ENCODE assay signal across 35 cellular contexts in the genomic region with DNA sequence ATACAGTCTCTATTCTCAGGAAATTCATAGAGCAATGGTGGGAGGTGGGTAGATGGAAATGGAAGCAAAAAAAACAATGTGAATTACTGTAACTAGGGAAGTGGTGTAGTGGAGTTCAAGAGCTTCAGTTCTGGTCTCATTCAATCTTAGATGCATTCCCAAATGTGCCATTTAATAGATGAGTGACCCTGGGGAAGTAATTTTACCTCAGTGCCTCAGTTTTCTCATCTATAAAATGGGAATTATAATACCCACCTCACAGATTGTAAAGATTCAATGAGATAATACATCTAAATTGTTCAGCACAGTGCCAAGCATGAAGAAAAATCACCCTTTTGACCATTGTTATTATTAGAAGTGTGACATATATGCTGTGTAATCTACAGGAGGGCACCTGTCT.
DNase-seq lines count a peak whose midpoint lies in the region; ATAC-seq, FAIRE-seq and TF ChIP-seq lines count a peak whose summit lies in the region.
"Had no signal": no experiment of that assay in that cellular context is flagged by ENCODE, and none has a peak within 500 bp of the region (broad histone marks: within the 10 kb centered on the region; RNA-seq: fewer than 3 reads in every experiment).

No MANE protein-coding gene starts in this region.

- DNase-seq in HepG2 (ENCODE audit: low spot score) (no peak), right lobe of liver (no peak), T-helper 17 cell (no peak), K562 (ENCODE audit: extremely low read depth in 1 of 4, low spot score in 3 of 4) (no peak), ovary (no peak)
- no peak for DNase-seq in activated CD4-positive, alpha-beta T cell treated with anti-CD3 and anti-CD28 coated beads, Interleukin-2, amount 50 U/mL, for 48 hours
- DNase-seq: 8988T; ACHN; AML-193; BE2C; C1 segment of cervical spinal cord; Caco-2; Calu3; CD4-positive, alpha-beta memory T cell; CD4-positive, alpha-beta T cell; CD4-positive, CD25-positive, alpha-beta regulatory T cell; CD8-positive, alpha-beta memory T cell; CD8-positive, alpha-beta T cell; COR-L47; DMS 273 treated with DMSO at 0.1 percent for 48 hours; DMS153; DMS53; DMS79; DMS79 treated with DMSO at 0.1 percent for 48 hours; DND-41; EL had no signal

- no peak overlapping the region for H2AFZ ChIP-seq in HepG2 (ENCODE audit: low read length)
- H2AFZ ChIP-seq in K562 (ENCODE audit: low read depth, low read length), result no peak overlapping the region

- peaks cover 9% of the 10 kb centered on the region for H3K27me3 Mint-ChIP-seq in T-helper 17 cell
- H3K27me3 Mint-ChIP-seq: B cell; CD4-positive, alpha-beta T cell; CD4-positive, CD25-positive, alpha-beta regulatory T cell had no signal

- H3K4me3 ChIP-seq in HepG2 (replicated peaks in 1 of 3; ENCODE audit: insufficient read depth in 1 of 3, low read depth in 2 of 3, low read length in 3 of 3) (no peak overlapping the region), right lobe of liver (no peak overlapping the region), K562 (no peak overlapping the region), ovary (no peak overlapping the region)
- H3K4me3 ChIP-seq: A549; BLaER1; BLaER1 treated with 17β-estradiol and CSF1 and Interleukin-3, amounts not matched to agents 10 nM and 100 nM had no signal

- FAIRE-seq in HepG2 (lab: Jason Lieb, UNC) (no peak), K562 (lab: Jason Lieb, UNC) (no peak)
- FAIRE-seq: A204.1, A549, D721Med had no signal

- ATAC-seq in HepG2 (no peak), right lobe of liver (no peak), T-helper 17 cell (no peak), K562 (no peak)
- ATAC-seq: A549; CD8-positive, alpha-beta T cell had no signal

- POLR2A ChIA-PET in HepG2 (lab: Yijun Ruan, JAX), result no interaction called here
- POLR2A ChIA-PET in K562 (lab: Yijun Ruan, JAX), result interaction anchor here (1.0 kb wide), 1 partner anchor 9 kb away, joined by 3 read pairs; no protein-coding TSS in a partner anchor

- H3K79me2 ChIP-seq in HepG2 (ENCODE audit: insufficient read depth, low read length), result no peaks in the 10 kb centered on the region
- H3K79me2 ChIP-seq in K562 (ENCODE audit: control insufficient read depth, insufficient read depth, low read length), result no peaks in the 10 kb centered on the region

- no TSS peak for BruUV-seq in HepG2 (replicated peaks; lab: Mats Ljungman, UMichigan)
- no TSS peak for BruUV-seq in K562 (replicated peaks; lab: Mats Ljungman, UMichigan)

- intact Hi-C loops in HepG2 (cut with micrococcal nuclease; ENCODE audit: unreplicated experiment) (no loop called here), right lobe of liver (cut with DNase I) (loop anchor here in 1 of 2 donors (10.0 kb wide), 1 partner anchor 298 kb away; no protein-coding TSS in a partner anchor), K562 (cut with micrococcal nuclease) (no loop called here), ovary (cut with DNase I) (loop anchor here in 1 of 4 donors (10.0 kb wide), 1 partner anchor 268 kb away; no protein-coding TSS in a partner anchor)

- peaks cover 17% of the 10 kb centered on the region for H3K4me1 ChIP-seq in HepG2 (ENCODE audit: insufficient read depth, low read length)
- H3K4me1 ChIP-seq in right lobe of liver, result no peaks in the 10 kb centered on the region
- H3K4me1 ChIP-seq in K562 (replicated peaks in 1 of 2; ENCODE audit: control insufficient read depth in 2 of 2, insufficient read depth in 2 of 2, low read length in 2 of 2), result no peaks in the 10 kb centered on the region; a peak in 2 of 5 replicates
- peaks cover 2% of the 10 kb centered on the region for H3K4me1 ChIP-seq in ovary (ENCODE audit: insufficient read depth)
- H3K4me1 ChIP-seq: BE2C; BLaER1; BLaER1 treated with 17β-estradiol and CSF1 and Interleukin-3, amounts not matched to agents 10 nM and 100 nM; Caco-2 had no signal

- TF ChIP-seq CTCF in HepG2 (CRISPR knock-in tag; IDR thresholded peaks at IDR 0.05) (no peak), right lobe of liver (IDR thresholded peaks at IDR 0.05) (no peak), K562 (IDR thresholded peaks at IDR 0.05 in 2 of 3, conservative IDR thresholded peaks at IDR 0.05 in 1 of 3; ENCODE audit: insufficient read depth in 2 of 3, low read depth in 1 of 3, low read length in 3 of 3) (no peak), ovary (IDR thresholded peaks at IDR 0.05) (no peak)

- CTCF ChIA-PET in HepG2 (lab: Yijun Ruan, JAX; ENCODE audit: low intra/inter-chr PET ratio, low total read pairs), result no interaction called here
- CTCF ChIA-PET in K562 (lab: Yijun Ruan, JAX; ENCODE audit: low intra/inter-chr PET ratio), result no interaction called here

- H4K20me1 ChIP-seq in HepG2 (ENCODE audit: insufficient read depth, low read length) (no peaks in the 10 kb centered on the region), K562 (replicated peaks; ENCODE audit: control insufficient read depth, insufficient read depth, low read length) (no peaks in the 10 kb centered on the region)
- H4K20me1 ChIP-seq: BLaER1; BLaER1 treated with 17β-estradiol and CSF1 and Interleukin-3, amounts not matched to agents 10 nM and 100 nM had no signal

- no peaks in the 10 kb centered on the region for H3K9me1 ChIP-seq in K562 (ENCODE audit: control insufficient read depth, insufficient read depth, low read length)

- H3K4me2 ChIP-seq in HepG2 (ENCODE audit: low read depth, low read length) (no peak overlapping the region), K562 (ENCODE audit: insufficient read depth, low read length) (no peak overlapping the region)
- H3K4me2 ChIP-seq: A549; BLaER1; BLaER1 treated with 17β-estradiol and CSF1 and Interleukin-3, amounts not matched to agents 10 nM and 100 nM had no signal

- no peak for TF ChIP-seq POLR2A in HepG2 (IDR thresholded peaks at IDR 0.05; ENCODE audit: insufficient read depth in 1 of 2, low read depth in 2 of 2, low read length in 2 of 2)
- TF ChIP-seq POLR2A in right lobe of liver (IDR thresholded peaks at IDR 0.05), result no peak
- no peak for TF ChIP-seq POLR2A in K562 (conservative IDR thresholded peaks at IDR 0.05)
- TF ChIP-seq POLR2A in ovary (IDR thresholded peaks at IDR 0.05), result no peak

- H3K36me3 ChIP-seq in HepG2 (replicated peaks in 1 of 2; ENCODE audit: control insufficient read depth in 1 of 2, insufficient read depth in 2 of 2, low read length in 2 of 2) (no peaks in the 10 kb centered on the region), right lobe of liver (no peaks in the 10 kb centered on the region), K562 (ENCODE audit: control insufficient read depth, insufficient read depth, low read length) (no peaks in the 10 kb centered on the region), ovary (no peaks in the 10 kb centered on the region)
- H3K36me3 ChIP-seq: BE2C; BLaER1; BLaER1 treated with 17β-estradiol and CSF1 and Interleukin-3, amounts not matched to agents 10 nM and 100 nM had no signal

- TF ChIP-seq RAD21 in HepG2 (CRISPR knock-in tag; IDR thresholded peaks at IDR 0.05) (no peak), K562 (CRISPR knock-in tag; conservative IDR thresholded peaks at IDR 0.05 in 1 of 2, IDR thresholded peaks at IDR 0.05 in 1 of 2) (no peak)

- H3K4me1 Mint-ChIP-seq in T-helper 17 cell, result peaks cover 6% of the 10 kb centered on the region
- H3K4me1 Mint-ChIP-seq: B cell; CD14-positive monocyte; CD4-positive, alpha-beta memory T cell; CD4-positive, CD25-positive, alpha-beta regulatory T cell; CD8-positive, alpha-beta memory T cell had no signal

- H3K27ac Mint-ChIP-seq in T-helper 17 cell, result peak overlapping the region; percentile 5
- H3K27ac Mint-ChIP-seq: B cell; CD4-positive, alpha-beta T cell; CD8-positive, alpha-beta T cell had no signal

- no peaks in the 10 kb centered on the region for H3K27me3 ChIP-seq in HepG2 (ENCODE audit: control insufficient read depth in 1 of 2, insufficient read depth in 2 of 2, low read length in 2 of 2)
- no peaks in the 10 kb centered on the region for H3K27me3 ChIP-seq in right lobe of liver
- H3K27me3 ChIP-seq in K562 (ENCODE audit: control insufficient read depth in 2 of 2, insufficient read depth in 2 of 2, low read length in 2 of 2), result no peaks in the 10 kb centered on the region
- H3K27me3 ChIP-seq in ovary, result no peaks in the 10 kb centered on the region
- H3K27me3 ChIP-seq: BE2C; BLaER1; BLaER1 treated with 17β-estradiol and CSF1 and Interleukin-3, amounts not matched to agents 10 nM and 100 nM had no signal

- H3K9me3 ChIP-seq in HepG2 (ENCODE audit: low read length) (peaks cover 9% of the 10 kb centered on the region), right lobe of liver (no peaks in the 10 kb centered on the region), T-helper 17 cell (ENCODE audit: control insufficient read depth, low read length, poor library complexity, severe bottlenecking) (peaks cover 1% of the 10 kb centered on the region), K562 (replicated peaks; ENCODE audit: control insufficient read depth, insufficient read depth, low read depth, low read length) (peaks cover 2% of the 10 kb centered on the region; the same call in 1 of the 2 replicates), ovary (no peaks in the 10 kb centered on the region)
- H3K9me3 ChIP-seq: BE2C had no signal

- H3K9ac ChIP-seq in HepG2 (ENCODE audit: insufficient read depth, low read depth, low read length), result no peak overlapping the region
- no peak overlapping the region for H3K9ac ChIP-seq in K562 (ENCODE audit: insufficient read depth in 1 of 2, low read depth in 2 of 2, low read length in 2 of 2)
- H3K9ac ChIP-seq: BLaER1; BLaER1 treated with 17β-estradiol and CSF1 and Interleukin-3, amounts not matched to agents 10 nM and 100 nM had no signal

- no peak overlapping the region for H3K4me3 Mint-ChIP-seq in T-helper 17 cell
- H3K4me3 Mint-ChIP-seq: B cell; CD14-positive monocyte; CD4-positive, alpha-beta memory T cell; CD4-positive, alpha-beta T cell; CD4-positive, CD25-positive, alpha-beta regulatory T cell; CD8-positive, alpha-beta memory T cell; CD8-positive, alpha-beta T cell had no signal

- H3K27ac ChIP-seq in HepG2 (ENCODE audit: extremely low read length, insufficient read depth, low read length) (no peak overlapping the region), right lobe of liver (no peak overlapping the region), K562 (ENCODE audit: extremely low read depth, low read depth, low read length) (no peak overlapping the region), ovary (no peak overlapping the region)
- H3K27ac ChIP-seq: 22Rv1; A549; BLaER1; BLaER1 treated with 17β-estradiol and CSF1 and Interleukin-3, amounts not matched to agents 10 nM and 100 nM; C4-2B had no signal

- in situ Hi-C loops in HepG2 (cut with HindIII; ENCODE audit: extremely low pct_ligation_motif_present, low pct_unique_long_range_greater_than_20kb), result no loop called here
- in situ Hi-C loops in K562 (cut with MboI), result no loop called here

- H3K36me3 Mint-ChIP-seq in T-helper 17 cell (ENCODE audit: low read depth), result peaks cover 3% of the 10 kb centered on the region
- H3K36me3 Mint-ChIP-seq: CD14-positive monocyte; CD4-positive, CD25-positive, alpha-beta regulatory T cell; CD8-positive, alpha-beta T cell had no signal

- no peak for TF ChIP-seq EP300 in HepG2 (IDR thresholded peaks at IDR 0.05; ENCODE audit: low read depth in 2 of 2, low read length in 2 of 2)
- no peak for TF ChIP-seq EP300 in HepG2 (CRISPR knock-in tag; IDR thresholded peaks at IDR 0.05; ENCODE audit: borderline replicate concordance)
- no peak for TF ChIP-seq EP300 in K562 (IDR thresholded peaks at IDR 0.05; ENCODE audit: low read length)
- no peak for TF ChIP-seq EP300 in ovary (IDR thresholded peaks at IDR 0.05)

TF ChIP-seq in K562, 482 proteins besides CTCF, POLR2A, EP300 and RAD21 (continues in another document):
- TF ChIP-seq ADNP (tag; IDR thresholded peaks at IDR 0.05), result peak; percentile 60
